ENCODE assay signal across 13 cellular contexts in genomic region chr1:222741630-222742457, GRCh38. TPM values are rescaled to one million over a fixed set of nuclear protein-coding genes. Genes with fewer than 3 reads are reported as not detected.
"Had no signal": no experiment of that assay in that cellular context is flagged by ENCODE, and none has a peak within 500 bp of the region (broad histone marks: within the 10 kb centered on the region; RNA-seq: fewer than 3 reads in every experiment).

No MANE protein-coding gene starts in this region.

RNA-seq across cellular contexts. Expression of gene FAM177B, which starts 4.8 kb away (rescaled TPM):
- total RNA-seq: activated CD4-positive, alpha-beta T cell treated with anti-CD3 and anti-CD28 coated beads, Interleukin-2, amount 10 ng/mL, durations not matched to agents 24 days and 14 days; activated CD8-positive, alpha-beta memory T cell treated with anti-CD3 and anti-CD28 coated beads for 36 hours; activated CD8-positive, alpha-beta T cell treated with anti-CD3 and anti-CD28 coated beads for 36 hours; activated naive CD8-positive, alpha-beta T cell treated with anti-CD3 and anti-CD28 coated beads, Interleukin-2, amount 10 ng/mL, durations not matched to agents 7 days and 5 days; activated T-cell treated with anti-CD3 and anti-CD28 coated beads, Interleukin-2, amount 50 U/mL, for 72 hours; activated T-helper 2 cell treated with anti-CD3 and anti-CD28 coated beads, Interferon-gamma antibody, Interleukin-2, Interleukin-4, amounts not matched to agents 10 μg/mL and 5 μg/mL and 100 μg/mL, durations not matched to agents 14 hours and 24 hours and 36 hours; ascending aorta; cardiac muscle cell; MCF 10A; OCI-LY7; PC-9; Right ventricle myocardium superior; T-helper 2 cell treated with Interferon-gamma antibody and Interleukin-4, amounts not matched to agents 100 ng/mL and 5 ng/mL, for 36 hours had no signal
- polyA plus RNA-seq: cardiac muscle cell had no signal
